9 cellular contexts compared by ENCODE assay signal in the genomic region with DNA sequence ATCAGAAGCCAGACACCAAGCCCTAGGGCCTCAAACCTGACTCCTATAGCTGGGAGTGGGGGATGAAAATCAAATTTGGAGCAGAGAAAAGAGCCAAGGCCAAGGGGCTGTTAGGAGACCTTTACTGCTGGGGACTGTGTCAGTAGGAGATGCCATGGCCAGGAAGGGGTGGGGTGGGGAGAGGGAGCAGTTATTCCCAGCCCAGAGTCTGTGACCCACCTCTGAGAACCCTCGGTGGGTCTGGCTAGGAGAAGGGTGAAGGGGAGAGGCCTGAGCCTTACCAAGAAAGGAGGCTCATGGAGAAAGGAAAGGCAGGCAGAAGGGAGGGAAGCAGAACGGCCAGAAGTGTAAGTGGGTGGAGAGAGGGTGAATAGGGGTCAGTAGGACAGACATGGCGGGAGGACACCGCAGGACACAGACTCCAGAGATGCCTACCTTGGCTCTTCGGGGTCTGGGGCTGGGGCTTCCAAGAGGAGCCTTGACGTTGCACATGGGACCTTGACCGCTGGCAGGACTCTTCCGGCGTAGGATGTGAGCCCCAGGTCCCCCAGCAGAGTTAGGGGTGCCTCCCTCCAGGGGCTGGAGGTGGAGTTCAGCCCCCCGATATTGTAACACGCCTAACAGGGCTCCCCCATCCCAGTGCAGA. TPM values are rescaled to one million over a fixed set of nuclear protein-coding genes. Genes with fewer than 3 reads are reported as not detected.
DNase-seq lines count a peak whose midpoint lies in the region; ATAC-seq and TF ChIP-seq lines count a peak whose summit lies in the region.
"Had no signal": no experiment of that assay in that cellular context is flagged by ENCODE, and none has a peak within 500 bp of the region (broad histone marks: within the 10 kb centered on the region; RNA-seq: fewer than 3 reads in every experiment).

No MANE protein-coding gene starts in this region.

- H3K79me2 ChIP-seq in PC-9 (ENCODE audit: low read depth), result peaks cover 3% of the 10 kb centered on the region; the same call in 1 of the 2 replicates

- WGBS in lung, 2 donors, result 82 to 86% methylated on average over 11 of the region's 11 CpGs
- WGBS in testis, 2 donors, result 63 to 67% methylated on average over 7 to 9 of the region's 11 CpGs

- H3K36me3 ChIP-seq in PC-9 (ENCODE audit: low read depth) (no peaks in the 10 kb centered on the region), lung (ENCODE audit: control insufficient read depth in 2 of 2, insufficient read depth in 2 of 2, low read length in 2 of 2) (peaks cover 0 to 3% of the 10 kb centered on the region in 2 donors), testis (ENCODE audit: low read depth, missing control alignments) (no peaks in the 10 kb centered on the region)

- H3K4me1 ChIP-seq in PC-9 (replicated peaks; ENCODE audit: insufficient read depth) (peaks cover 13% of the 10 kb centered on the region), lung (ENCODE audit: control insufficient read depth in 2 of 2, insufficient read depth in 2 of 2, low read length in 2 of 2) (peaks cover 0 to 38% of the 10 kb centered on the region in 2 donors), testis (peaks cover 55% of the 10 kb centered on the region)

- TF ChIP-seq CTCF in PC-9 (conservative IDR thresholded peaks at IDR 0.05) (no peak), dorsolateral prefrontal cortex (IDR thresholded peaks at IDR 0.05 in 54 of 56, conservative IDR thresholded peaks at IDR 0.05 in 2 of 56; ENCODE audit: low read depth in 1 of 56, partially characterized antibody in 56 of 56) (no peak), lung (IDR thresholded peaks at IDR 0.05; ENCODE audit: control extremely low read depth, extremely low read depth) (no peak), testis (IDR thresholded peaks at IDR 0.05) (no peak)

- H3K4me3 ChIP-seq in PC-9, result no peak overlapping the region
- peak overlapping the region; percentile 22 to 98 (median 59) for H3K4me3 ChIP-seq in dorsolateral prefrontal cortex
- H3K4me3 ChIP-seq in lung, result peak overlapping the region; percentile 7
- H3K4me3 ChIP-seq in testis, result no peak overlapping the region

- BruUV-seq in PC-9 (replicated peaks; lab: Mats Ljungman, UMichigan), result no TSS peak

- H3K9me3 ChIP-seq in PC-9 (ENCODE audit: insufficient read depth, low read depth), result no peaks in the 10 kb centered on the region
- H3K9me3 ChIP-seq in lung (ENCODE audit: control insufficient read depth in 2 of 2, insufficient read depth in 1 of 2, low read length in 1 of 2), result no peaks in the 10 kb centered on the region
- no peaks in the 10 kb centered on the region for H3K9me3 ChIP-seq in testis

- no peak for TF ChIP-seq POLR2A in testis (IDR thresholded peaks at IDR 0.05)

- POLR2A ChIA-PET in PC-9 (lab: Charles Lee; ENCODE audit: unreplicated experiment), result no interaction called here

- no peak overlapping the region for H3K27ac ChIP-seq in PC-9
- peak overlapping the region in 58 of 59 donors; percentile 51 to 100 (median 99) for H3K27ac ChIP-seq in dorsolateral prefrontal cortex
- H3K27ac ChIP-seq in lung (ENCODE audit: low read depth in 1 of 2, low read length in 1 of 2), result peak overlapping the region in 1 of 2 donors; percentile 38
- peak overlapping the region; percentile 67 to 100 for H3K27ac ChIP-seq in testis

- no peaks in the 10 kb centered on the region for H4K20me1 ChIP-seq in PC-9 (ENCODE audit: insufficient read depth)

- H3F3A ChIP-seq in PC-9 (ENCODE audit: insufficient read depth, low read depth), result peaks cover 10% of the 10 kb centered on the region; the same call in 1 of the 2 replicates

- H3K27me3 ChIP-seq in PC-9 (ENCODE audit: insufficient read depth, low read depth), result no peaks in the 10 kb centered on the region
- no peaks in the 10 kb centered on the region for H3K27me3 ChIP-seq in dorsolateral prefrontal cortex
- H3K27me3 ChIP-seq in lung (ENCODE audit: control insufficient read depth, insufficient read depth), result no peaks in the 10 kb centered on the region
- no peaks in the 10 kb centered on the region for H3K27me3 ChIP-seq in testis

- intact Hi-C loops in PC-9 (cut with micrococcal nuclease; ENCODE audit: unreplicated experiment), result no loop called here
- intact Hi-C loops in dorsolateral prefrontal cortex (cut with DNase I), result loop anchor here in 1 of 2 donors (10.0 kb wide), 1 partner anchor 187 kb away; no protein-coding TSS in a partner anchor
- intact Hi-C loops in testis (cut with DNase I; ENCODE audit: low total_unique reads), result no loop called here

- DNase-seq in PC-9 (no peak), dorsolateral prefrontal cortex (no peak), lung (ENCODE audit: low spot score) (no peak), testis (no peak), NCI-H2107 (lab: John Stamatoyannopoulos, UW) (no peak), activated gamma-delta T cell (lab: John Stamatoyannopoulos, UW) (no peak)

- peak overlapping the region; percentile 54 for H3K4me2 ChIP-seq in PC-9

- no peaks in the 10 kb centered on the region for H3K9me2 ChIP-seq in PC-9 (ENCODE audit: insufficient read depth)

- CTCF ChIA-PET in PC-9 (lab: Charles Lee), result interaction anchor here (0.7 to 1.1 kb wide), 2 partner anchors 28 to 192 kb away, joined by 3 read pairs; a partner anchor contains a TSS

- H2AFZ ChIP-seq in PC-9, result no peak overlapping the region

- ATAC-seq in lung (ENCODE audit: insufficient read depth, low FRiP score), result no peak
- ATAC-seq in HG03571 (IDR thresholded peaks at IDR 0.05; ENCODE audit: unreplicated experiment), result no peak

RNA-seq across cellular contexts. Expression of a gene that starts 1.2 kb away (rescaled TPM):
- total RNA-seq in PC-9 (2021) (0.08 TPM in 1 of 2 replicates, not detected in the other), dorsolateral prefrontal cortex (100 to 1,000 TPM in 8 of 120 experiments, 10 to 100 TPM in 98, 1 to 10 TPM in 14; 2.9 to 153 (median 35.3) TPM), lung (10 to 100 TPM in 1 of 2 donors, 1 to 10 TPM in 1; 2.3 to 18.8 TPM), testis (1 to 10 TPM; 2.4 to 3.2 TPM)
- polyA plus RNA-seq in lung (10 to 100 TPM in 1 of 2 donors, 1 to 10 TPM in 1; 7.2 to 22.3 TPM), testis (ENCODE audit: insufficient read depth, low read depth, low replicate concordance) (2.7 TPM)

RNA-seq across cellular contexts. Expression of a gene that starts 4.5 kb away (rescaled TPM):
- total RNA-seq in PC-9 (2021) (99.5 and 107 TPM in 2 replicates), dorsolateral prefrontal cortex (100 to 1,000 TPM in 116 of 120 experiments, 10 to 100 TPM in 4; 77.0 to 176 (median 131) TPM), lung (100 to 1,000 TPM in 1 of 2 donors, 10 to 100 TPM in 1; 81.0 to 104 TPM), testis (100 to 1,000 TPM; 117 to 129 TPM)
- polyA plus RNA-seq in lung (10 to 100 TPM; 40.2 to 95.2 TPM), testis (ENCODE audit: insufficient read depth, low read depth, low replicate concordance) (82.9 TPM)

RNA-seq across cellular contexts. Expression of a gene that starts 17.4 kb away (rescaled TPM):
- total RNA-seq in PC-9 (2021) (1.3 TPM in 1 of 2 replicates, not detected in the other), dorsolateral prefrontal cortex (10 to 100 TPM in 76 of 120 experiments, 1 to 10 TPM in 44; 1.7 to 86.4 (median 12.9) TPM), lung (100 to 1,000 TPM in 1 of 2 donors, 10 to 100 TPM in 1; 41.6 to 169 TPM), testis (10 to 100 TPM in 1 of 2 donors, 1 to 10 TPM in 1; 2.1 to 13.3 TPM)
- polyA plus RNA-seq in lung (1,000 to 10,000 TPM in 1 of 2 donors, 100 to 1,000 TPM in 1; 275 to 1,998 TPM), testis (ENCODE audit: insufficient read depth, low read depth, low replicate concordance) (60.9 TPM)

RNA-seq across cellular contexts. Expression of a gene that starts 20.4 kb away (rescaled TPM):
- total RNA-seq in PC-9 (2021) (35.5 and 47.8 TPM in 2 replicates), dorsolateral prefrontal cortex (10 to 100 TPM; 17.8 to 52.2 (median 29.1) TPM), lung (10 to 100 TPM; 28.0 to 34.2 TPM), testis (10 to 100 TPM; 46.3 to 62.2 TPM)
- polyA plus RNA-seq in lung (10 to 100 TPM; 25.7 to 34.6 TPM), testis (ENCODE audit: insufficient read depth, low read depth, low replicate concordance) (56.2 TPM)

RNA-seq across cellular contexts. Expression of a gene that starts 25.7 kb away (rescaled TPM):
- total RNA-seq in PC-9 (2021) (not detected in 2 replicates), dorsolateral prefrontal cortex (not detected), lung (1 to 10 TPM in 1 of 2 donors, not detected in 1; 2.3 TPM), testis (not detected)
- polyA plus RNA-seq in lung (1 to 10 TPM in 1 of 2 donors, not detected in 1; 1.4 TPM), testis (ENCODE audit: insufficient read depth, low read depth, low replicate concordance) (1.6 TPM)
- total RNA-seq: activated CD8-positive, alpha-beta memory T cell treated with anti-CD3 and anti-CD28 coated beads for 36 hours; mononuclear cell had no signal

Comparison
In these comparisons a context has a peak if more than half of its experiments do, and no peak if none do; other contexts are left out.
1. H3K4me3 ChIP-seq: peak in dorsolateral prefrontal cortex (59 of 59) and lung (single experiment); none in PC-9 (single experiment) and testis (0 of 2).